ENCODE assay signal across 8 cellular contexts in genomic region chr10:122879339-122880273, GRCh38. TPM values are rescaled to one million over a fixed set of nuclear protein-coding genes. Genes with fewer than 3 reads are reported as not detected.
A peak's percentile ranks its signal among the peaks of the same experiment; 100 is the strongest.
DNase-seq lines count a peak whose midpoint lies in the region; ATAC-seq lines count a peak whose summit lies in the region.

Gene FAM24B (minus strand): TSS chr10:122879581. CDS start chr10:122850515, 29,066 bp downstream.

- peak within 1 kb of the TSS; percentile 64 for H3K9ac ChIP-seq in NT2/D1 (ENCODE audit: insufficient read length, low read depth)

- intact Hi-C loops in CD4-positive, alpha-beta memory T cell (cut with micrococcal nuclease): loop anchor here (1.0 to 5.0 kb wide), 5 partner anchors 75 to 505 kb away; partner anchors contain the start of genes BUB3, C10orf88, IKZF5 and PLEKHA1

- POLR2A ChIA-PET in CD4-positive, alpha-beta memory T cell (lab: Charles Lee; ENCODE audit: partially characterized antibody): interaction anchor here (0.6 to 1.4 kb wide), 7 partner anchors 74 to 275 kb away, joined by 3 to 9 read pairs (median 3); partner anchors contain the start of genes BUB3, C10orf88 and PSTK

- H3K4me3 ChIP-seq in CD4-positive, alpha-beta memory T cell (ENCODE audit: low read length in 2 of 2): peak within 1 kb of the TSS; percentile 47 to 79
- H3K4me3 ChIP-seq in NT2/D1 (ENCODE audit: insufficient read length, low read depth): peak within 1 kb of the TSS; percentile 43

- peak; percentile 90 to 96 (median 96) for DNase-seq in CD4-positive, alpha-beta memory T cell
- DNase-seq in HK-2 (ENCODE audit: unreplicated experiment) (peak; percentile 100), NT2/D1 (ENCODE audit: low read depth, low spot score) (peak; percentile 68), epithelial cell of prostate (ENCODE audit: low read depth, low spot score) (peak; percentile 82), mucosa of gallbladder (ENCODE audit: low spot score) (peak; percentile 98)
- DNase-seq in activated CD8-positive, alpha-beta memory T cell treated with anti-CD3 and anti-CD28 coated beads, Interleukin-2, amount 50 U/mL, for 48 hours: peak; percentile 95
- DNase-seq in stimulated activated CD8-positive, alpha-beta memory T cell treated with anti-CD3 and anti-CD28 coated beads, Interleukin-7, amount 100 ng/mL, for 4 hours (ENCODE audit: low read depth in 2 of 2): peak; percentile 92 to 95

- no peaks in the 10 kb centered on the region for H3K36me3 ChIP-seq in CD4-positive, alpha-beta memory T cell (ENCODE audit: insufficient read depth, low read length)
- no peaks in the 10 kb centered on the region for H3K36me3 ChIP-seq in NT2/D1 (ENCODE audit: insufficient read depth, insufficient read length, low read length)

- ATAC-seq in GM19452 (IDR thresholded peaks at IDR 0.05; ENCODE audit: unreplicated experiment): peak; percentile 86

- H3K4me1 Mint-ChIP-seq in CD4-positive, alpha-beta memory T cell: peaks cover 31 to 55% (median 43%) of the 10 kb centered on the region in 4 donors

- H3K27me3 ChIP-seq in CD4-positive, alpha-beta memory T cell (ENCODE audit: insufficient read depth, low read length): no peaks in the 10 kb centered on the region
- peaks cover 2% of the 10 kb centered on the region for H3K27me3 ChIP-seq in NT2/D1 (ENCODE audit: insufficient read depth, insufficient read length)

- H3K9me3 Mint-ChIP-seq in CD4-positive, alpha-beta memory T cell: peaks cover 0 to 3% (median 0%) of the 10 kb centered on the region in 8 donors

- peak within 1 kb of the TSS; percentile 68 for H3K27ac ChIP-seq in CD4-positive, alpha-beta memory T cell (ENCODE audit: low read depth, low read length)
- peak within 1 kb of the TSS; percentile 85 for H3K27ac ChIP-seq in epithelial cell of prostate

- H3K27me3 Mint-ChIP-seq in CD4-positive, alpha-beta memory T cell: no peaks in the 10 kb centered on the region

- peaks cover 41% of the 10 kb centered on the region for H3K4me1 ChIP-seq in CD4-positive, alpha-beta memory T cell (ENCODE audit: insufficient read depth, low read length)
- H3K4me1 ChIP-seq in NT2/D1 (ENCODE audit: insufficient read depth, insufficient read length): peaks cover 2% of the 10 kb centered on the region

- peak within 1 kb of the TSS; percentile 79 to 97 (median 95) for H3K27ac Mint-ChIP-seq in CD4-positive, alpha-beta memory T cell

- CTCF ChIA-PET in CD4-positive, alpha-beta memory T cell (lab: Charles Lee; ENCODE audit: partially characterized antibody): interaction anchor here (0.9 kb wide), 1 partner anchor 277 kb away, joined by 3 read pairs; no protein-coding TSS in a partner anchor

- H3K4me3 Mint-ChIP-seq in CD4-positive, alpha-beta memory T cell: peak within 1 kb of the TSS; percentile 91 to 95 (median 92)

- no peaks in the 10 kb centered on the region for H3K9me3 ChIP-seq in CD4-positive, alpha-beta memory T cell (ENCODE audit: control insufficient read depth in 1 of 2, low read length in 2 of 2)
- no peaks in the 10 kb centered on the region for H3K9me3 ChIP-seq in NT2/D1 (ENCODE audit: insufficient read depth, low read length)

- peaks cover 5 to 12% of the 10 kb centered on the region in 2 donors for H3K36me3 Mint-ChIP-seq in CD4-positive, alpha-beta memory T cell

RNA-seq across cellular contexts. Expression of gene FAM24B, which starts in this region (rescaled TPM):
- 10 to 100 TPM; 10.8 to 12.8 TPM for total RNA-seq in CD4-positive, alpha-beta memory T cell
- polyA plus RNA-seq in CD4-positive, alpha-beta memory T cell: 10 to 100 TPM in 1 of 2 donors, 1 to 10 TPM in 1; 7.2 to 14.5 TPM
- 4.9 TPM for total RNA-seq in mucosa of gallbladder

Comparison
In these comparisons a context has a peak if more than half of its experiments do, and no peak if none do; other contexts are left out.
1. Peak in every context shown above with its lines: DNase-seq, ATAC-seq, H3K4me3 ChIP-seq and H3K27ac ChIP-seq.